Comparison of ENCODE assay signal across 13 cellular contexts in genomic region chr13:106151056-106151699, GRCh38.
DNase-seq lines count a peak whose midpoint lies in the region; ATAC-seq and TF ChIP-seq lines count a peak whose summit lies in the region.
"Had no signal": no experiment of that assay in that cellular context is flagged by ENCODE, and none has a peak within 500 bp of the region (broad histone marks: within the 10 kb centered on the region; RNA-seq: fewer than 3 reads in every experiment).

No MANE protein-coding gene starts in this region.

- H3K9me3 Mint-ChIP-seq in endodermal cell (no peaks in the 10 kb centered on the region), neural progenitor cell (peaks cover 5% of the 10 kb centered on the region)
- no peaks in the 10 kb centered on the region for H3K9me3 Mint-ChIP-seq in stimulated activated naive CD8-positive, alpha-beta T cell treated with anti-CD3 and anti-CD28 coated beads, Interleukin-15, amount 100 ng/mL, for 72 hours
- H3K9me3 Mint-ChIP-seq: activated naive CD4-positive, alpha-beta T cell treated with anti-CD3 and anti-CD28 coated beads, Interleukin-2, amount 10 ng/mL, durations not matched to agents 7 days and 5 days had no signal

- H3F3A ChIP-seq in neural progenitor cell (ENCODE audit: low read depth) = peaks cover 10% of the 10 kb centered on the region

- H3K27ac ChIP-seq in endodermal cell (ENCODE audit: low read depth, low read length) (peak overlapping the region; percentile 7), neural progenitor cell (no peak overlapping the region)
- H3K27ac ChIP-seq: heart left ventricle had no signal

- H3K36me3 Mint-ChIP-seq in endodermal cell (ENCODE audit: low read depth) (no peaks in the 10 kb centered on the region), neural progenitor cell (no peaks in the 10 kb centered on the region)
- H3K36me3 Mint-ChIP-seq: activated naive CD4-positive, alpha-beta T cell treated with anti-CD3 and anti-CD28 coated beads, Interleukin-2, amount 10 ng/mL, durations not matched to agents 7 days and 5 days had no signal

- H3K79me2 ChIP-seq in neural progenitor cell (ENCODE audit: low read depth) = no peaks in the 10 kb centered on the region

- H3K36me3 ChIP-seq in endodermal cell (ENCODE audit: control insufficient read depth, insufficient read depth, low read length) = no peaks in the 10 kb centered on the region
- H3K36me3 ChIP-seq in neural progenitor cell = no peaks in the 10 kb centered on the region
- H3K36me3 ChIP-seq: heart left ventricle had no signal

- WGBS in endodermal cell (ENCODE audit: insufficient coverage in 1 of 2, insufficient read length in 1 of 2), 2 experiments = 83 to 86% methylated on average over 2 to 3 of the region's 3 CpGs

- H3K9ac ChIP-seq in endodermal cell (ENCODE audit: extremely low read depth, low read length, poor library complexity, severe bottlenecking) = no peak overlapping the region
- no peak overlapping the region for H3K9ac ChIP-seq in neural progenitor cell

- DNase-seq in AG20443 (ENCODE audit: low spot score) = peak; percentile 89
- DNase-seq in NCI-H226 = peak; percentile 98
- DNase-seq in endodermal cell = no peak
- peak; percentile 63 for DNase-seq in neural progenitor cell (ENCODE audit: low spot score)
- DNase-seq in activated CD4-positive, alpha-beta T cell treated with anti-CD3 and anti-CD28 coated beads for 1 hour = no peak
- no peak for DNase-seq in stimulated activated naive CD8-positive, alpha-beta T cell treated with anti-CD3 and anti-CD28 coated beads, Interleukin-15, amount 100 ng/mL, for 72 hours
- DNase-seq: activated naive CD4-positive, alpha-beta T cell treated with anti-CD3 and anti-CD28 coated beads, Interleukin-2, amount 10 ng/mL, durations not matched to agents 7 days and 5 days; heart left ventricle; NCI-H1694; retina; substantia nigra had no signal

- H3K27me3 Mint-ChIP-seq in endodermal cell (ENCODE audit: insufficient read depth) (peaks cover 2% of the 10 kb centered on the region), neural progenitor cell (ENCODE audit: insufficient read depth, low read depth) (peaks cover 2% of the 10 kb centered on the region)
- H3K27me3 Mint-ChIP-seq in stimulated activated naive CD8-positive, alpha-beta T cell treated with anti-CD3 and anti-CD28 coated beads, Interleukin-15, amount 100 ng/mL, for 72 hours = no peaks in the 10 kb centered on the region
- H3K27me3 Mint-ChIP-seq: activated naive CD4-positive, alpha-beta T cell treated with anti-CD3 and anti-CD28 coated beads, Interleukin-2, amount 10 ng/mL, durations not matched to agents 7 days and 5 days had no signal

- H3K4me2 ChIP-seq in neural progenitor cell = no peak overlapping the region

- H4K20me1 ChIP-seq in neural progenitor cell (ENCODE audit: low read depth) = no peaks in the 10 kb centered on the region

- H3K4me3 Mint-ChIP-seq in endodermal cell = no peak overlapping the region
- H3K4me3 Mint-ChIP-seq in neural progenitor cell = no peak overlapping the region
- no peak overlapping the region for H3K4me3 Mint-ChIP-seq in stimulated activated naive CD8-positive, alpha-beta T cell treated with anti-CD3 and anti-CD28 coated beads, Interleukin-15, amount 100 ng/mL, for 72 hours
- H3K4me3 Mint-ChIP-seq: activated naive CD4-positive, alpha-beta T cell treated with anti-CD3 and anti-CD28 coated beads, Interleukin-2, amount 10 ng/mL, durations not matched to agents 7 days and 5 days had no signal

- no peak overlapping the region for H2AFZ ChIP-seq in neural progenitor cell (replicated peaks)

- H3K4me1 ChIP-seq in endodermal cell (ENCODE audit: control insufficient read depth, insufficient read depth, low read length) (peaks cover 3% of the 10 kb centered on the region), neural progenitor cell (peaks cover 8% of the 10 kb centered on the region)
- H3K4me1 ChIP-seq: heart left ventricle had no signal

- H3K27ac Mint-ChIP-seq in endodermal cell (no peak overlapping the region), neural progenitor cell (peak overlapping the region; percentile 44)
- no peak overlapping the region for H3K27ac Mint-ChIP-seq in stimulated activated naive CD8-positive, alpha-beta T cell treated with anti-CD3 and anti-CD28 coated beads, Interleukin-15, amount 100 ng/mL, for 72 hours
- H3K27ac Mint-ChIP-seq: activated naive CD4-positive, alpha-beta T cell treated with anti-CD3 and anti-CD28 coated beads, Interleukin-2, amount 10 ng/mL, durations not matched to agents 7 days and 5 days had no signal

- TF ChIP-seq CTCF in endodermal cell (conservative IDR thresholded peaks at IDR 0.05) (no peak), neural progenitor cell (IDR thresholded peaks at IDR 0.05) (no peak)

- H3K27me3 ChIP-seq in endodermal cell (ENCODE audit: control insufficient read depth, insufficient read depth, low read length, poor library complexity, severe bottlenecking) (no peaks in the 10 kb centered on the region), neural progenitor cell (no peaks in the 10 kb centered on the region)
- H3K27me3 ChIP-seq: heart left ventricle had no signal

- H3K4me3 ChIP-seq in endodermal cell (ENCODE audit: low read length) (no peak overlapping the region), neural progenitor cell (no peak overlapping the region)
- H3K4me3 ChIP-seq: heart left ventricle had no signal

- ATAC-seq in GM21528 (IDR thresholded peaks at IDR 0.05; ENCODE audit: low FRiP score, unreplicated experiment) = no peak
- ATAC-seq in stimulated activated naive CD8-positive, alpha-beta T cell treated with anti-CD3 and anti-CD28 coated beads, Interleukin-15, amount 100 ng/mL, for 72 hours = no peak
- ATAC-seq in GM19395 (IDR thresholded peaks at IDR 0.05; ENCODE audit: unreplicated experiment) = no peak
- ATAC-seq: heart left ventricle had no signal

- H3K9me3 ChIP-seq in endodermal cell (ENCODE audit: control insufficient read depth, low read length) (no peaks in the 10 kb centered on the region), neural progenitor cell (ENCODE audit: low read depth) (no peaks in the 10 kb centered on the region)
- H3K9me3 ChIP-seq: heart left ventricle had no signal

- peaks cover 14% of the 10 kb centered on the region for H3K4me1 Mint-ChIP-seq in endodermal cell
- H3K4me1 Mint-ChIP-seq in neural progenitor cell = peaks cover 20% of the 10 kb centered on the region
- no peaks in the 10 kb centered on the region for H3K4me1 Mint-ChIP-seq in stimulated activated naive CD8-positive, alpha-beta T cell treated with anti-CD3 and anti-CD28 coated beads, Interleukin-15, amount 100 ng/mL, for 72 hours
- H3K4me1 Mint-ChIP-seq: activated naive CD4-positive, alpha-beta T cell treated with anti-CD3 and anti-CD28 coated beads, Interleukin-2, amount 10 ng/mL, durations not matched to agents 7 days and 5 days had no signal

Comparison
In these comparisons a context has a peak if more than half of its experiments do, and no peak if none do; other contexts are left out.
1. DNase-seq: peak in AG20443 (single experiment), NCI-H226 (single experiment) and neural progenitor cell (single experiment); none in endodermal cell (single experiment), activated CD4-positive, alpha-beta T cell treated with anti-CD3 and anti-CD28 coated beads for 1 hour (single experiment) and stimulated activated naive CD8-positive, alpha-beta T cell treated with anti-CD3 and anti-CD28 coated beads, Interleukin-15, amount 100 ng/mL, for 72 hours (0 of 2).